Comparison of ENCODE assay signal across 18 cellular contexts in the genomic region with DNA sequence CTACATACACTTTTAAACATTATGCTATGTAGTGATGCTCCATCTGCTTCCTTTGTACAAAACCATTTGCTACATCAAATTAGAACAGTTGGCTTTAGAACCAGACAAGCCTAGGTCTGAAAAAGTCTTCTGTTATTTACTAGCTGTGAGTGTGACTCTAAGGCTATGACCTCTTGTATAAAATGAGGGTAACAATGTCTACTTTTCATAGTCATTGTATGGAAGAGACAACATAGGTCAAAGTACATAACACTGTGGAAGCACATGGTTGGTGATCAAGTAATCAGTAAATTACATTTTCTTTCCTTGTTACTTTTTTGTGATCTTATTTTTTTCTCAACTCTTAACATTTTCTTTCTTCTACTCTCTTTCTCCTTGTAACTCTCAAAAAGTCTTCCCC.
A peak's percentile ranks its signal among the peaks of the same experiment; 100 is the strongest.
DNase-seq lines count a peak whose midpoint lies in the region; ATAC-seq, FAIRE-seq and TF ChIP-seq lines count a peak whose summit lies in the region.
"Had no signal": no experiment of that assay in that cellular context is flagged by ENCODE, and none has a peak within 500 bp of the region (broad histone marks: within the 10 kb centered on the region; RNA-seq: fewer than 3 reads in every experiment).

No MANE protein-coding gene starts in this region.

- peak overlapping the region; percentile 63; the same call in 1 of the 2 replicates for H3K27ac Mint-ChIP-seq in HFFc6
- H3K27ac Mint-ChIP-seq in central memory CD8-positive, alpha-beta T cell (ENCODE audit: low read depth) = peak overlapping the region; percentile 50
- H3K27ac Mint-ChIP-seq: B cell; CD4-positive, alpha-beta T cell had no signal

- H3K4me3 ChIP-seq in A549 (no peak overlapping the region), lower leg skin (ENCODE audit: low read depth, poor library complexity, severe bottlenecking) (no peak overlapping the region)
- H3K4me3 ChIP-seq: HAP-1 had no signal

- intact Hi-C loops in left colon (cut with DNase I, micrococcal nuclease) (no loop called here), lower leg skin (cut with DNase I; ENCODE audit: low total_unique reads) (no loop called here)

- DNase-seq in A549 (ENCODE audit: low read depth in 1 of 2, low spot score in 1 of 2) (no peak), HFFc6 (no peak), left colon (no peak), lower leg skin (ENCODE audit: low spot score in 2 of 2) (no peak), NCI-H2081 (lab: John Stamatoyannopoulos, UW) (no peak)
- no peak for DNase-seq in central memory CD8-positive, alpha-beta T cell (ENCODE audit: low spot score in 2 of 2)
- DNase-seq in activated T-cell treated with anti-CD3 and anti-CD28 coated beads, Interleukin-2, amount 50 U/mL, for 48 hours = no peak
- DNase-seq: 8988T; C1 segment of cervical spinal cord; CD4-positive, alpha-beta T cell; DND-41; GDM1 had no signal

- H3K27ac ChIP-seq in A549 = peak overlapping the region; percentile 35 to 38; a peak in 2 of 6 replicates

- TF ChIP-seq CTCF in A549 (IDR thresholded peaks at IDR 0.05) (no peak), HFFc6 (IDR thresholded peaks at IDR 0.05) (no peak), lower leg skin (IDR thresholded peaks at IDR 0.05) (no peak)

- H3K9me3 Mint-ChIP-seq in HFFc6 = no peaks in the 10 kb centered on the region
- H3K9me3 Mint-ChIP-seq in central memory CD8-positive, alpha-beta T cell = no peaks in the 10 kb centered on the region
- H3K9me3 Mint-ChIP-seq: CD4-positive, alpha-beta T cell had no signal

- peak overlapping the region; percentile 39; the same call in 2 of the 3 replicates for H3K4me2 ChIP-seq in A549

- POLR2A ChIA-PET in A549 (lab: Yijun Ruan, JAX) = no interaction called here

- H3K4me3 Mint-ChIP-seq in HFFc6 = no peak overlapping the region
- no peak overlapping the region for H3K4me3 Mint-ChIP-seq in central memory CD8-positive, alpha-beta T cell
- H3K4me3 Mint-ChIP-seq: B cell; CD4-positive, alpha-beta T cell had no signal

- TF ChIP-seq POLR2A in A549 (IDR thresholded peaks at IDR 0.05; ENCODE audit: low read length) (no peak), lower leg skin (IDR thresholded peaks at IDR 0.05) (no peak)

- no peak for FAIRE-seq in A549 (lab: Jason Lieb, UNC)
- FAIRE-seq: GM19239, H1, HepG2, HTR-8/SVneo had no signal

- no peaks in the 10 kb centered on the region for H3K9me3 ChIP-seq in A549
- H3K9me3 ChIP-seq: HAP-1 had no signal

- peaks cover 8% of the 10 kb centered on the region for H3K36me3 Mint-ChIP-seq in HFFc6 (ENCODE audit: low read depth)
- no peaks in the 10 kb centered on the region for H3K36me3 Mint-ChIP-seq in central memory CD8-positive, alpha-beta T cell (ENCODE audit: insufficient read depth)

- H3K4me1 ChIP-seq in A549 = peaks cover 14% of the 10 kb centered on the region

- CTCF ChIA-PET in A549 (lab: Yijun Ruan, JAX) = no interaction called here

- peaks cover 25% of the 10 kb centered on the region for H3K4me1 Mint-ChIP-seq in HFFc6 (ENCODE audit: low read depth)
- H3K4me1 Mint-ChIP-seq in central memory CD8-positive, alpha-beta T cell = no peaks in the 10 kb centered on the region
- H3K4me1 Mint-ChIP-seq: B cell had no signal

- TF ChIP-seq RAD21 in A549 (conservative IDR thresholded peaks at IDR 0.05 in 1 of 2, IDR thresholded peaks at IDR 0.05 in 1 of 2) = no peak

- H3K27me3 Mint-ChIP-seq in HFFc6 (ENCODE audit: insufficient read depth) = 0 out of 2 replicates have a peak, but pooled peaks cover 4% of the 10 kb centered on the region
- H3K27me3 Mint-ChIP-seq in central memory CD8-positive, alpha-beta T cell = no peaks in the 10 kb centered on the region
- H3K27me3 Mint-ChIP-seq: B cell; CD4-positive, alpha-beta T cell had no signal

- TF ChIP-seq EP300 in A549 (IDR thresholded peaks at IDR 0.05) = no peak

- ATAC-seq in A549 = no peak
- ATAC-seq in central memory CD8-positive, alpha-beta T cell (replicated peaks; ENCODE audit: extremely low read depth, poor library complexity, severe bottlenecking) = no peak
- peak; percentile 92 for ATAC-seq in left colon
- ATAC-seq: HepG2 had no signal

TF ChIP-seq in A549, 52 proteins besides CTCF, POLR2A, EP300 and RAD21:
- TF ChIP-seq, protein P1, sequence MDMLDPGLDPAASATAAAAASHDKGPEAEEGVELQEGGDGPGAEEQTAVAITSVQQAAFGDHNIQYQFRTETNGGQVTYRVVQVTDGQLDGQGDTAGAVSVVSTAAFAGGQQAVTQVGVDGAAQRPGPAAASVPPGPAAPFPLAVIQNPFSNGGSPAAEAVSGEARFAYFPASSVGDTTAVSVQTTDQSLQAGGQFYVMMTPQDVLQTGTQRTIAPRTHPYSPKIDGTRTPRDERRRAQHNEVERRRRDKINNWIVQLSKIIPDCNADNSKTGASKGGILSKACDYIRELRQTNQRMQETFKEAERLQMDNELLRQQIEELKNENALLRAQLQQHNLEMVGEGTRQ (IDR thresholded peaks at IDR 0.05) = no peak
- TF ChIP-seq, protein P2, sequence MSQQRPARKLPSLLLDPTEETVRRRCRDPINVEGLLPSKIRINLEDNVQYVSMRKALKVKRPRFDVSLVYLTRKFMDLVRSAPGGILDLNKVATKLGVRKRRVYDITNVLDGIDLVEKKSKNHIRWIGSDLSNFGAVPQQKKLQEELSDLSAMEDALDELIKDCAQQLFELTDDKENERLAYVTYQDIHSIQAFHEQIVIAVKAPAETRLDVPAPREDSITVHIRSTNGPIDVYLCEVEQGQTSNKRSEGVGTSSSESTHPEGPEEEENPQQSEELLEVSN (IDR thresholded peaks at IDR 0.05; ENCODE audit: borderline replicate concordance, low read depth) = no peak
- TF ChIP-seq TFCP2L1 (CRISPR knock-in tag; IDR thresholded peaks at IDR 0.05) = no peak
TF ChIP-seq in A549: peak in this region for 0.
